Comparison of ENCODE assay signal across 8 cellular contexts in genomic region chr16:76535-77272, GRCh38. TPM values are rescaled to one million over a fixed set of nuclear protein-coding genes. Genes with fewer than 3 reads are reported as not detected.
DNase-seq lines count a peak whose midpoint lies in the region; ATAC-seq and TF ChIP-seq lines count a peak whose summit lies in the region.

No MANE protein-coding gene starts in this region.

- H3K27me3 ChIP-seq in NT2/D1 (ENCODE audit: insufficient read depth, insufficient read length), result peaks cover 4% of the 10 kb centered on the region
- H3K27me3 ChIP-seq in lung (ENCODE audit: control insufficient read depth, insufficient read depth), result no peaks in the 10 kb centered on the region
- H3K27me3 ChIP-seq in upper lobe of right lung, result no peaks in the 10 kb centered on the region

- DNase-seq in activated CD4-positive, alpha-beta T cell treated with anti-CD3 and anti-CD28 coated beads for 36 hours, result peak; percentile 51
- DNase-seq in activated CD4-positive, alpha-beta T cell treated with anti-CD3 and anti-CD28 coated beads, Interleukin-2, amount 50 U/mL, for 4 hours, result no peak
- DNase-seq in NT2/D1 (ENCODE audit: low read depth, low spot score), result no peak
- peak; percentile 68 for DNase-seq in choroid plexus epithelial cell (ENCODE audit: low read depth)
- DNase-seq in lung (ENCODE audit: low spot score), result peak; percentile 70
- DNase-seq in upper lobe of right lung, result peak; percentile 80
- no peak for DNase-seq in CD1c-positive myeloid dendritic cell (ENCODE audit: extremely low spot score)

- peaks cover 29% of the 10 kb centered on the region for H3K4me1 Mint-ChIP-seq in activated CD4-positive, alpha-beta T cell treated with anti-CD3 and anti-CD28 coated beads for 36 hours

- H3K27ac ChIP-seq in lung (ENCODE audit: low read depth in 1 of 2, low read length in 1 of 2) (peak overlapping the region; percentile 96 to 99), upper lobe of right lung (peak overlapping the region; percentile 93)

- H3K36me3 ChIP-seq in NT2/D1 (ENCODE audit: insufficient read depth, insufficient read length, low read length) (peaks cover 24% of the 10 kb centered on the region), lung (ENCODE audit: control insufficient read depth in 2 of 2, insufficient read depth in 2 of 2, low read length in 2 of 2) (peaks cover 0 to 8% of the 10 kb centered on the region in 2 donors), upper lobe of right lung (peaks cover 11% of the 10 kb centered on the region)

- no peak overlapping the region for H3K27ac Mint-ChIP-seq in activated CD4-positive, alpha-beta T cell treated with anti-CD3 and anti-CD28 coated beads for 36 hours

- peaks cover 13% of the 10 kb centered on the region for H3K27me3 Mint-ChIP-seq in activated CD4-positive, alpha-beta T cell treated with anti-CD3 and anti-CD28 coated beads for 36 hours

- intact Hi-C loops in activated CD4-positive, alpha-beta T cell treated with anti-CD3 and anti-CD28 coated beads for 36 hours (cut with DNase I, micrococcal nuclease), result no loop called here
- intact Hi-C loops in upper lobe of right lung (cut with DNase I), result no loop called here

- 11 to 18% methylated on average over 12 to 13 of the region's 13 CpGs for whole genome bisulfite sequencing in lung, 2 donors

- peak overlapping the region; percentile 87 for H3K4me3 Mint-ChIP-seq in activated CD4-positive, alpha-beta T cell treated with anti-CD3 and anti-CD28 coated beads for 36 hours

- POLR2A ChIA-PET in activated CD4-positive, alpha-beta T cell treated with anti-CD3 and anti-CD28 coated beads for 36 hours (lab: Charles Lee), result interaction anchor here (0.7 to 1.5 kb wide), 3 partner anchors 11 to 24 kb away, joined by 3 to 6 read pairs (median 4); partner anchors contain the start of gene POLR3K

- TF ChIP-seq CTCF in choroid plexus epithelial cell (conservative IDR thresholded peaks at IDR 0.05; ENCODE audit: low read depth, low read length), result no peak
- TF ChIP-seq CTCF in lung (IDR thresholded peaks at IDR 0.05; ENCODE audit: control extremely low read depth, extremely low read depth), result no peak
- TF ChIP-seq CTCF in upper lobe of right lung (IDR thresholded peaks at IDR 0.05), result no peak

- ATAC-seq in activated CD4-positive, alpha-beta T cell treated with anti-CD3 and anti-CD28 coated beads for 36 hours, result no peak
- ATAC-seq in lung (ENCODE audit: insufficient read depth, low FRiP score), result peak; percentile 31
- ATAC-seq in upper lobe of right lung, result peak; percentile 17
- no peak for ATAC-seq in GM19023 (IDR thresholded peaks at IDR 0.05; ENCODE audit: unreplicated experiment)

- H3K9me3 Mint-ChIP-seq in activated CD4-positive, alpha-beta T cell treated with anti-CD3 and anti-CD28 coated beads for 36 hours (ENCODE audit: low read depth), result no peaks in the 10 kb centered on the region

- H3K4me3 ChIP-seq in NT2/D1 (ENCODE audit: insufficient read length, low read depth) (peak overlapping the region; percentile 85), choroid plexus epithelial cell (ENCODE audit: low read depth, low read length) (peak overlapping the region; percentile 78), lung (peak overlapping the region; percentile 81), upper lobe of right lung (peak overlapping the region; percentile 82)

- H3K36me3 Mint-ChIP-seq in activated CD4-positive, alpha-beta T cell treated with anti-CD3 and anti-CD28 coated beads for 36 hours (ENCODE audit: low read depth), result peaks cover 4% of the 10 kb centered on the region

- CTCF ChIA-PET in activated CD4-positive, alpha-beta T cell treated with anti-CD3 and anti-CD28 coated beads for 36 hours (lab: Charles Lee), result interaction anchor here (1.6 to 6.8 kb wide), 4 partner anchors 8 to 20 kb away, joined by 3 to 36 read pairs (median 17); no protein-coding TSS in a partner anchor

- H3K9ac ChIP-seq in NT2/D1 (ENCODE audit: insufficient read length, low read depth), result peak overlapping the region; percentile 97

- peaks cover 50% of the 10 kb centered on the region for H3K4me1 ChIP-seq in NT2/D1 (ENCODE audit: insufficient read depth, insufficient read length)
- peaks cover 9 to 44% of the 10 kb centered on the region in 2 donors for H3K4me1 ChIP-seq in lung (ENCODE audit: control insufficient read depth in 2 of 2, insufficient read depth in 2 of 2, low read length in 2 of 2)
- peaks cover 52% of the 10 kb centered on the region for H3K4me1 ChIP-seq in upper lobe of right lung

- H3K9me3 ChIP-seq in NT2/D1 (ENCODE audit: insufficient read depth, low read length) (no peaks in the 10 kb centered on the region), lung (ENCODE audit: control insufficient read depth in 2 of 2, insufficient read depth in 1 of 2, low read length in 1 of 2) (no peaks in the 10 kb centered on the region), upper lobe of right lung (no peaks in the 10 kb centered on the region)

RNA-seq across cellular contexts. Expression of gene MPG, which starts 1.3 kb away (rescaled TPM):
- total RNA-seq in activated CD4-positive, alpha-beta T cell treated with anti-CD3 and anti-CD28 coated beads for 36 hours, result 10 to 100 TPM; 47.0 to 57.0 TPM
- 10 to 100 TPM; 61.1 to 77.8 TPM for total RNA-seq in lung
- 100 to 1,000 TPM in 1 of 2 donors, 10 to 100 TPM in 1; 81.4 to 101 TPM for polyA plus RNA-seq in lung
- 42.5 TPM for total RNA-seq in upper lobe of right lung

RNA-seq across cellular contexts. Expression of gene RHBDF1, which starts 4.3 kb away (rescaled TPM):
- under 1 TPM in 1 of 2 experiments, not detected in 1; 0.40 TPM for total RNA-seq in activated CD4-positive, alpha-beta T cell treated with anti-CD3 and anti-CD28 coated beads for 36 hours
- total RNA-seq in lung (10 to 100 TPM; 28.5 to 31.4 TPM), upper lobe of right lung (48.4 TPM)
- polyA plus RNA-seq in lung, result 10 to 100 TPM; 26.6 to 51.2 TPM

RNA-seq across cellular contexts. Expression of gene SNRNP25, which starts 23.1 kb away (rescaled TPM):
- 10 to 100 TPM; 42.5 to 50.0 TPM for total RNA-seq in activated CD4-positive, alpha-beta T cell treated with anti-CD3 and anti-CD28 coated beads for 36 hours
- total RNA-seq in lung (10 to 100 TPM; 10.3 to 17.9 TPM), upper lobe of right lung (11.6 TPM)
- polyA plus RNA-seq in lung, result 10 to 100 TPM; 23.8 to 30.9 TPM

RNA-seq across cellular contexts. Expression of gene POLR3K, which starts 23.3 kb away (rescaled TPM):
- total RNA-seq in activated CD4-positive, alpha-beta T cell treated with anti-CD3 and anti-CD28 coated beads for 36 hours, result 10 to 100 TPM; 31.9 to 46.8 TPM
- total RNA-seq in lung, result 10 to 100 TPM in 1 of 2 donors, 1 to 10 TPM in 1; 4.8 to 12.9 TPM
- 10 to 100 TPM; 11.1 to 15.7 TPM for polyA plus RNA-seq in lung
- total RNA-seq in upper lobe of right lung, result 12.0 TPM

Comparison
In these comparisons a context has a peak if more than half of its experiments do, and no peak if none do; other contexts are left out.
1. DNase-seq: peak in activated CD4-positive, alpha-beta T cell treated with anti-CD3 and anti-CD28 coated beads for 36 hours (single experiment), choroid plexus epithelial cell (single experiment), lung (single experiment) and upper lobe of right lung (single experiment); none in activated CD4-positive, alpha-beta T cell treated with anti-CD3 and anti-CD28 coated beads, Interleukin-2, amount 50 U/mL, for 4 hours (0 of 2), NT2/D1 (single experiment) and CD1c-positive myeloid dendritic cell (single experiment).
2. ATAC-seq: peak in lung (single experiment) and upper lobe of right lung (single experiment); none in activated CD4-positive, alpha-beta T cell treated with anti-CD3 and anti-CD28 coated beads for 36 hours (single experiment) and GM19023 (single experiment).
3. RNA of gene RHBDF1, which starts 4.3 kb away (total RNA-seq): 48.4 TPM in upper lobe of right lung (single experiment) and 28.5 to 31.4 TPM in lung; 0.40 TPM in activated CD4-positive, alpha-beta T cell treated with anti-CD3 and anti-CD28 coated beads for 36 hours; every median in the first group is over 10 times any median in the second.
4. Peak in every context shown above with its lines, with median percentiles within 50 percentile points of each other: H3K4me3 ChIP-seq.